8 cellular contexts compared by ENCODE assay signal in the genomic region with DNA sequence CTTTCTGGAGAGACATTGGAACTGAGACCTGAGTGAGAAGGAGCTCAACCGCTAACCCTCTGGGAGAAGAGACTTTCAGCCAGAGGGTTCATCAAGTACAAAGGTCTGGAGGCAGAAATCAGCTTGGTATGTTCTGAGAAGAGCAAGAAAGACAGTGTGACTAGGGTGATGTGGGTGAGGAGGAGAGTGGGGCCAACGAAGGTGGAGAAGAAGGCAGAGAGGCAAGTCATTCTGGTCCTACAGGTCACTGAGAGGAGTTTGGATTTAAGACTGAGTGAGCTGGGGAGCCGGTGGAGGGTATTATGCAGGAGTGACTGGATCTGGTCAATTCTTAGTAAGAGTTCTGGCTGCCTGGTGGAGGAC. TPM values are rescaled to one million over a fixed set of nuclear protein-coding genes. Genes with fewer than 3 reads are reported as not detected.
DNase-seq lines count a peak whose midpoint lies in the region; ATAC-seq and TF ChIP-seq lines count a peak whose summit lies in the region.

No MANE protein-coding gene starts in this region.

- ATAC-seq in HG03039 (IDR thresholded peaks at IDR 0.05; ENCODE audit: unreplicated experiment) (no peak), HG02884 (IDR thresholded peaks at IDR 0.05; ENCODE audit: unreplicated experiment) (no peak), GM19395 (IDR thresholded peaks at IDR 0.05; ENCODE audit: unreplicated experiment) (no peak), GM21717 (IDR thresholded peaks at IDR 0.05; ENCODE audit: unreplicated experiment) (no peak)

- H3K27me3 ChIP-seq in SJSA1 (replicated peaks), result no peaks in the 10 kb centered on the region
- no peaks in the 10 kb centered on the region for H3K27me3 ChIP-seq in esophagus squamous epithelium
- H3K27me3 ChIP-seq in rectal smooth muscle tissue (ENCODE audit: control insufficient read depth, insufficient read depth, low read length), result no peaks in the 10 kb centered on the region

- H3K9me3 ChIP-seq in SJSA1 (replicated peaks) (no peaks in the 10 kb centered on the region), esophagus squamous epithelium (no peaks in the 10 kb centered on the region)

- H3K4me1 ChIP-seq in SJSA1 (replicated peaks) (peaks cover 36% of the 10 kb centered on the region), esophagus squamous epithelium (peaks cover 19 to 77% (median 34%) of the 10 kb centered on the region in 3 donors), rectal smooth muscle tissue (ENCODE audit: control insufficient read depth, insufficient read depth, low read length) (peaks cover 14% of the 10 kb centered on the region)

- H3K36me3 ChIP-seq in SJSA1 (no peaks in the 10 kb centered on the region), esophagus squamous epithelium (no peaks in the 10 kb centered on the region), rectal smooth muscle tissue (ENCODE audit: control insufficient read depth, insufficient read depth, low read length) (no peaks in the 10 kb centered on the region)

- peak overlapping the region; percentile 22; the same call in 1 of the 2 replicates for H3K4me3 ChIP-seq in GM08714 (ENCODE audit: low read length)
- H3K4me3 ChIP-seq in SJSA1, result peak overlapping the region; percentile 36
- H3K4me3 ChIP-seq in esophagus squamous epithelium, result peak overlapping the region; percentile 14 to 55 (median 38)
- H3K4me3 ChIP-seq in rectal smooth muscle tissue (ENCODE audit: low read length), result peak overlapping the region; percentile 45

- TF ChIP-seq POLR2A in esophagus squamous epithelium (IDR thresholded peaks at IDR 0.05), result no peak

- no peak overlapping the region; the same call in 1 of the 2 replicates for H3K27ac ChIP-seq in SJSA1
- H3K27ac ChIP-seq in esophagus squamous epithelium, result peak overlapping the region; percentile 72 to 90 (median 88)
- H3K27ac ChIP-seq in rectal smooth muscle tissue (ENCODE audit: low read depth, low read length), result peak overlapping the region; percentile 67

- no peak for TF ChIP-seq CTCF in esophagus squamous epithelium (IDR thresholded peaks at IDR 0.05)

- H3K9ac ChIP-seq in rectal smooth muscle tissue (ENCODE audit: low read length), result no peak overlapping the region

- intact Hi-C loops in esophagus squamous epithelium (cut with DNase I), result loop anchor here (5.0 kb wide), 1 partner anchor 33 kb away; no protein-coding TSS in a partner anchor

- no peak for DNase-seq in SJSA1 (ENCODE audit: low read depth in 1 of 2, low spot score in 2 of 2)
- no peak for DNase-seq in esophagus squamous epithelium (lab: John Stamatoyannopoulos, UW)

- WGBS in esophagus squamous epithelium, 2 donors, result 32 to 46% methylated on average over 3 of the region's 3 CpGs

RNA-seq across cellular contexts. Expression of a gene that starts 12.2 kb away (rescaled TPM):
- 0.69 and 1.9 TPM in 2 replicates for total RNA-seq in SJSA1 (2014; rRNA removed; shearing (Covaris generic))
- under 1 TPM in 2 of 4 donors, not detected in 2; 0.18 to 0.19 TPM for total RNA-seq in esophagus squamous epithelium

RNA-seq across cellular contexts. Expression of a gene that starts 26.8 kb away (rescaled TPM):
- 11.9 and 14.1 TPM in 2 replicates for total RNA-seq in SJSA1 (2014; rRNA removed; shearing (Covaris generic))
- total RNA-seq in esophagus squamous epithelium, result 10 to 100 TPM; 11.9 to 35.6 (median 19.7) TPM
